In the genomic region with DNA sequence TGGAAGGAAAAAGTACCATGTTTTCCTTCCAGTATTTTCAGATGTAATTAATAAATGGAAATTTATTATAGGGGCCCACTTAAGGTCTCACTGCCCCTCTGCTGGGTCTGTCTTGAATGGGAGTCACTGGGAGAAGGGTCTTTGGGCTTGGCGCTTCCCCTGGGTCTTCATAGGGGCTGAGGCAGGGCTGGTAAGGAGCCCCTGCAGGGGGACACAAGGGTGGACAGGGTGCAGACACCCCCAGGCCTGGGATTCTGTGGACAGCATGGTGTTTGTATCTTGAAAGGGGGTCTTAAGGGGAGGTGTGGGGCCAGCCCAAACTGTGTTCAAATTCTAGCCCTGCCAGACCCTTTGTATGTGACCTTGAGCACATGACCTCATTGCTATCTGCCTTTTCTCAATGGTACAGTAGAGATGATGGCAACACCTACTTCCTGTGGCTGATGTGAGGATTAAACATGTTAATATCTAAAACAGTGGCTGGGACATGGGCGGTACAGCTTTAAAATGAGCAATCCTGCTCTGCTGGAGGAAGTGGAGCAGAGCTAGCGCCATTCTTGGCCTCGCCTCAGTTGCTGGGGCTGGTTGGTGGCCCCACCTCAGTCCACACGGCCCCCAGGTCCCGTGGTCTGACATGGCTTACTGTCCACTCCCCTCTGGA, we compare ENCODE assay signal across 18 cellular contexts.
DNase-seq lines count a peak whose midpoint lies in the region; ATAC-seq, FAIRE-seq and TF ChIP-seq lines count a peak whose summit lies in the region.
"Had no signal": no experiment of that assay in that cellular context is flagged by ENCODE, and none has a peak within 500 bp of the region (broad histone marks: within the 10 kb centered on the region; RNA-seq: fewer than 3 reads in every experiment).

No MANE protein-coding gene starts in this region.

- WGBS in mesendoderm (ENCODE audit: extremely low coverage, insufficient coverage, low lambda C conversion rate), result no CpG with 5 or more reads among the region's 6 CpGs
- 75 to 86% (median 75%) methylated on average over 6 of the region's 6 CpGs for WGBS in psoas muscle, 3 donors
- 93 to 100% methylated on average over 4 to 6 of the region's 6 CpGs for WGBS in endodermal cell (ENCODE audit: insufficient coverage in 1 of 2, insufficient read length in 1 of 2), 2 experiments

- H2BK5ac ChIP-seq in mesendoderm (ENCODE audit: low read length), result no peak overlapping the region

- H3K79me1 ChIP-seq in mesendoderm (ENCODE audit: low read length), result no peaks in the 10 kb centered on the region

- no peaks in the 10 kb centered on the region for H3K4me1 Mint-ChIP-seq in stimulated activated naive CD8-positive, alpha-beta T cell treated with anti-CD3 and anti-CD28 coated beads, Interleukin-15, amount 100 ng/mL, for 72 hours
- peaks cover 5 to 9% of the 10 kb centered on the region in 2 donors for H3K4me1 Mint-ChIP-seq in effector memory CD8-positive, alpha-beta T cell (ENCODE audit: low read depth in 2 of 2)
- H3K4me1 Mint-ChIP-seq in endodermal cell, result peaks cover 3% of the 10 kb centered on the region

- TF ChIP-seq POLR2A in GM12891 (IDR thresholded peaks at IDR 0.05; ENCODE audit: low read depth, low read length), result no peak
- TF ChIP-seq POLR2A in gastrocnemius medialis (IDR thresholded peaks at IDR 0.05), result no peak

- intact Hi-C loops in psoas muscle (cut with DNase I), result no loop called here
- intact Hi-C loops in gastrocnemius medialis (cut with DNase I; ENCODE audit: low total_unique reads), result no loop called here

- in situ Hi-C loops in gastrocnemius medialis (cut with MboI; ENCODE audit: low sequenced_read_pairs in 4 of 4), result no loop called here

- H3K27me3 Mint-ChIP-seq in stimulated activated naive CD8-positive, alpha-beta T cell treated with anti-CD3 and anti-CD28 coated beads, Interleukin-15, amount 100 ng/mL, for 72 hours, result peaks cover 16% of the 10 kb centered on the region
- H3K27me3 Mint-ChIP-seq in effector memory CD8-positive, alpha-beta T cell, result peaks cover 19 to 28% of the 10 kb centered on the region in 2 donors
- H3K27me3 Mint-ChIP-seq in endodermal cell (ENCODE audit: insufficient read depth), result no peaks in the 10 kb centered on the region

- no peak for FAIRE-seq in GM12891 (lab: Jason Lieb, UNC)
- FAIRE-seq: A204.1 had no signal

- H4K5ac ChIP-seq in mesendoderm (ENCODE audit: low read length), result no peak overlapping the region

- peak overlapping the region in 1 of 2 donors; percentile 82 for H3K27ac Mint-ChIP-seq in stimulated activated naive CD8-positive, alpha-beta T cell treated with anti-CD3 and anti-CD28 coated beads, Interleukin-15, amount 100 ng/mL, for 72 hours
- peak overlapping the region in 1 of 2 donors; percentile 77 for H3K27ac Mint-ChIP-seq in effector memory CD8-positive, alpha-beta T cell
- H3K27ac Mint-ChIP-seq in endodermal cell, result no peak overlapping the region

- no peak overlapping the region for H2BK120ac ChIP-seq in mesendoderm (ENCODE audit: low read depth, low read length)

- no peaks in the 10 kb centered on the region for H3K9me3 ChIP-seq in psoas muscle
- H3K9me3 ChIP-seq in gastrocnemius medialis, result no peaks in the 10 kb centered on the region
- H3K9me3 ChIP-seq in endodermal cell (ENCODE audit: control insufficient read depth, low read length), result no peaks in the 10 kb centered on the region

- no peaks in the 10 kb centered on the region for H3K9me3 Mint-ChIP-seq in stimulated activated naive CD8-positive, alpha-beta T cell treated with anti-CD3 and anti-CD28 coated beads, Interleukin-15, amount 100 ng/mL, for 72 hours
- no peaks in the 10 kb centered on the region for H3K9me3 Mint-ChIP-seq in effector memory CD8-positive, alpha-beta T cell
- no peaks in the 10 kb centered on the region for H3K9me3 Mint-ChIP-seq in endodermal cell

- no peaks in the 10 kb centered on the region for H3K79me2 ChIP-seq in mesendoderm (ENCODE audit: control insufficient read depth, insufficient read depth, low read length)

- H3K56ac ChIP-seq in mesendoderm (ENCODE audit: low read length), result peak overlapping the region; percentile 2

- H3K9ac ChIP-seq in mesendoderm (ENCODE audit: low read length) (no peak overlapping the region), endodermal cell (ENCODE audit: extremely low read depth, low read length, poor library complexity, severe bottlenecking) (no peak overlapping the region)

- H3K4me2 ChIP-seq in mesendoderm (ENCODE audit: low read length), result no peak overlapping the region

- H3K36me3 Mint-ChIP-seq in effector memory CD8-positive, alpha-beta T cell (ENCODE audit: insufficient read depth), result no peaks in the 10 kb centered on the region
- H3K36me3 Mint-ChIP-seq in endodermal cell (ENCODE audit: low read depth), result peaks cover 63% of the 10 kb centered on the region

- H2BK15ac ChIP-seq in mesendoderm (replicated peaks; ENCODE audit: low read depth), result no peak overlapping the region

- no peak overlapping the region for H2AK5ac ChIP-seq in mesendoderm (ENCODE audit: low read length)

- H3K23ac ChIP-seq in mesendoderm (ENCODE audit: low read length), result no peak overlapping the region

- no peaks in the 10 kb centered on the region for H3K36me3 ChIP-seq in mesendoderm (ENCODE audit: control insufficient read depth, insufficient read depth, low read length)
- H3K36me3 ChIP-seq in psoas muscle (ENCODE audit: insufficient read depth in 1 of 2, low read depth in 1 of 2), result no peaks in the 10 kb centered on the region
- H3K36me3 ChIP-seq in gastrocnemius medialis, result no peaks in the 10 kb centered on the region
- H3K36me3 ChIP-seq in endodermal cell (ENCODE audit: control insufficient read depth, insufficient read depth, low read length), result peaks cover 43% of the 10 kb centered on the region

- no peak overlapping the region for H4K8ac ChIP-seq in mesendoderm (ENCODE audit: low read depth, low read length)

- ATAC-seq in stimulated activated naive CD8-positive, alpha-beta T cell treated with anti-CD3 and anti-CD28 coated beads, Interleukin-15, amount 100 ng/mL, for 72 hours, result peak; percentile 23
- no peak for ATAC-seq in stimulated activated naive CD8-positive, alpha-beta T cell treated with anti-CD3 and anti-CD28 coated beads, Interleukin-15, Interleukin-2, amounts not matched to agents 100 U/mL and 50 U/mL, for 24 hours
- ATAC-seq in effector memory CD8-positive, alpha-beta T cell (replicated peaks), result peak; percentile 66
- no peak for ATAC-seq in psoas muscle
- no peak for ATAC-seq in gastrocnemius medialis

- H3K18ac ChIP-seq in mesendoderm (ENCODE audit: low read length), result no peak overlapping the region

- no peak for TF ChIP-seq CTCF in psoas muscle (IDR thresholded peaks at IDR 0.05)
- TF ChIP-seq CTCF in gastrocnemius medialis (IDR thresholded peaks at IDR 0.05 in 4 of 5, conservative IDR thresholded peaks at IDR 0.05 in 1 of 5), result no peak
- TF ChIP-seq CTCF in endodermal cell (conservative IDR thresholded peaks at IDR 0.05), result no peak

- H3K4me3 Mint-ChIP-seq in stimulated activated naive CD8-positive, alpha-beta T cell treated with anti-CD3 and anti-CD28 coated beads, Interleukin-15, amount 100 ng/mL, for 72 hours, result no peak overlapping the region
- H3K4me3 Mint-ChIP-seq in effector memory CD8-positive, alpha-beta T cell, result no peak overlapping the region
- no peak overlapping the region for H3K4me3 Mint-ChIP-seq in endodermal cell

- H3K4me1 ChIP-seq in mesendoderm (ENCODE audit: control insufficient read depth, low read depth, low read length), result no peaks in the 10 kb centered on the region
- H3K4me1 ChIP-seq in psoas muscle, result no peaks in the 10 kb centered on the region
- H3K4me1 ChIP-seq in gastrocnemius medialis, result no peaks in the 10 kb centered on the region
- no peaks in the 10 kb centered on the region for H3K4me1 ChIP-seq in endodermal cell (ENCODE audit: control insufficient read depth, insufficient read depth, low read length)

- H3K27me3 ChIP-seq in mesendoderm (ENCODE audit: insufficient read depth, low read length, poor library complexity) (no peaks in the 10 kb centered on the region), psoas muscle (ENCODE audit: insufficient read depth in 3 of 3, low read length in 2 of 3) (no peaks in the 10 kb centered on the region), gastrocnemius medialis (no peaks in the 10 kb centered on the region), endodermal cell (ENCODE audit: control insufficient read depth, insufficient read depth, low read length, poor library complexity, severe bottlenecking) (no peaks in the 10 kb centered on the region)

- H3K4ac ChIP-seq in mesendoderm (ENCODE audit: low read depth, low read length), result no peak overlapping the region

- H3K4me3 ChIP-seq in mesendoderm (ENCODE audit: low read length) (no peak overlapping the region), psoas muscle (no peak overlapping the region), gastrocnemius medialis (no peak overlapping the region), endodermal cell (ENCODE audit: low read length) (no peak overlapping the region)

- H3K27ac ChIP-seq in mesendoderm (ENCODE audit: low read depth, low read length) (no peak overlapping the region), psoas muscle (no peak overlapping the region), gastrocnemius medialis (no peak overlapping the region), endodermal cell (ENCODE audit: low read depth, low read length) (no peak overlapping the region)
- H3K27ac ChIP-seq: C4-2B had no signal

- DNase-seq in stimulated activated naive CD8-positive, alpha-beta T cell treated with anti-CD3 and anti-CD28 coated beads, Interleukin-15, amount 100 ng/mL, for 72 hours, result no peak
- DNase-seq in stimulated activated naive CD8-positive, alpha-beta T cell treated with anti-CD3 and anti-CD28 coated beads, Interleukin-15, Interleukin-2, amounts not matched to agents 100 U/mL and 50 U/mL, for 24 hours, result no peak
- DNase-seq in effector memory CD8-positive, alpha-beta T cell, result peak in 1 of 3 experiments; percentile 8
- DNase-seq in mesendoderm, result no peak
- no peak for DNase-seq in psoas muscle
- DNase-seq in GM12891 (ENCODE audit: insufficient read length, low spot score), result no peak
- DNase-seq in gastrocnemius medialis, result no peak
- no peak for DNase-seq in endodermal cell
- DNase-seq: GDM1, HCEC 1CT, KBM-7, MM.1S, NCI-H1092 treated with DMSO at 0.1 percent for 48 hours, NCI-H1436 treated with DMSO at 0.1 percent for 48 hours, NCI-H1930, NCI-H748 treated with DMSO at 0.1 percent for 48 hours had no signal

TF ChIP-seq in GM12891, 5 proteins besides CTCF, POLR2A, EP300 and RAD21:
- TF ChIP-seq TAF1 (IDR thresholded peaks at IDR 0.05; ENCODE audit: low read depth, low read length) (no peak), POU2F2 (IDR thresholded peaks at IDR 0.05; ENCODE audit: low read depth, low read length) (no peak), POLR2AphosphoS5 (IDR thresholded peaks at IDR 0.05; ENCODE audit: low read depth, low read length) (no peak), SPI1 (IDR thresholded peaks at IDR 0.05; ENCODE audit: low read depth, low read length) (no peak), PAX5 (IDR thresholded peaks at IDR 0.05; ENCODE audit: insufficient read depth, low read length, severe bottlenecking) (no peak)

Comparison
In these comparisons a context has a peak if more than half of its experiments do, and no peak if none do; other contexts are left out.
1. ATAC-seq: peak in stimulated activated naive CD8-positive, alpha-beta T cell treated with anti-CD3 and anti-CD28 coated beads, Interleukin-15, amount 100 ng/mL, for 72 hours (single experiment) and effector memory CD8-positive, alpha-beta T cell (single experiment); none in stimulated activated naive CD8-positive, alpha-beta T cell treated with anti-CD3 and anti-CD28 coated beads, Interleukin-15, Interleukin-2, amounts not matched to agents 100 U/mL and 50 U/mL, for 24 hours (single experiment), psoas muscle (0 of 4) and gastrocnemius medialis (0 of 2).